22 cellular contexts compared by ENCODE assay signal in the genomic region with DNA sequence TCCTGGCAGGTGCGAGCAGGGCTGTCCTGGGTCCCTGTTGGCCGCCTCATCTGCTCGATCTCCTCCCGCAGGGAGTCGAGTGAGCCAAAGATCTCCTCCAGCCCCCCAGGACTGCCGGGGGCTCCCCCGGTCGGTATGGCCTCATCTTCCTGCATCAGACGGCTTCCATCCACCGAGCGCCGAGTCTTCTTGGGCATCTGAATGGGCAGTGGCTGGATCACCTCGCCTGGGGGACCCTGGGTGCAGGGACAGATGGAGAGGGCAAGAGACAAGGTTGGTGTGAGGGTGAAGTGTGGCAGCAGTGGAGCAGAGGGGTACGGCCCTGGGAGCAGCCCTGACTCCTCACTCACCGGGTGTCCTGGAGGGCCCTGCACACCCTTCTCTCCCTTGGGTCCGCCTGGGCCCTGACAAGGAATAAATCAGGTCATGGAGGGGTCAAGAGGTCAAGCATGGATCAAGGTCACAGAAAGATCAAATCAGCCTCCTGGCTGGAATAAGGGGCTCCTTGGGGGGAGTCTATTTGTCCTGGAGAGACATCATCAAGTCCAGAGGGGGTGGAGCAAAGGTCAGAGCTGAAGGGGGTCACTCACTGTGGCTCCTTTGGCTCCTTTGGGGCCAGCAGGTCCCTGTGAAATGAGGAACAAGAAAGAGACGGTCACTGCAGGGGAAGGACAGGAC.
"Had no signal": no experiment of that assay in that cellular context is flagged by ENCODE, and none has a peak within 500 bp of the region (broad histone marks: within the 10 kb centered on the region; RNA-seq: fewer than 3 reads in every experiment).

No MANE protein-coding gene starts in this region.

- DNase-seq: activated CD4-positive, alpha-beta T cell treated with anti-CD3 and anti-CD28 coated beads for 48 hours; activated CD8-positive, alpha-beta memory T cell treated with anti-CD3 and anti-CD28 coated beads, Interleukin-2, amount 50 U/mL, for 4 hours; activated CD8-positive, alpha-beta T cell treated with anti-CD3 and anti-CD28 coated beads, Interleukin-2, amount 10 ng/mL, durations not matched to agents 7 days and 5 days; activated gamma-delta T cell treated with Interleukin-2 at 50 U/mL for 16 hours; activated naive CD8-positive, alpha-beta T cell treated with anti-CD3 and anti-CD28 coated beads for 36 hours; activated T-cell treated with anti-CD3 and anti-CD28 coated beads, Interleukin-2, amount 50 U/mL, for 72 hours; amygdala; body of pancreas; central memory CD4-positive, alpha-beta T cell; colonic mucosa; effector CD4-positive, alpha-beta T cell; foreskin fibroblast; glutamatergic neuron; hypothalamus; left ventricle myocardium inferior; sigmoid colon; stomach; T-helper 2 cell; testis had no signal

- H3K9me3 ChIP-seq: body of pancreas, colonic mucosa, left ventricle myocardium inferior, sigmoid colon, spleen, stomach, testis, upper lobe of left lung had no signal

- H3K4me3 ChIP-seq: body of pancreas, colonic mucosa, left ventricle myocardium inferior, sigmoid colon, spleen, stomach, testis, upper lobe of left lung had no signal

- H3K36me3 ChIP-seq: colonic mucosa, left ventricle myocardium inferior, sigmoid colon, spleen, stomach, upper lobe of left lung had no signal

- H3K27me3 ChIP-seq: body of pancreas, colonic mucosa, sigmoid colon, spleen, testis, upper lobe of left lung had no signal

- H3K27ac ChIP-seq: body of pancreas, colonic mucosa, left ventricle myocardium inferior, sigmoid colon, spleen, stomach, testis, upper lobe of left lung had no signal

- ATAC-seq: activated CD8-positive, alpha-beta T cell treated with anti-CD3 and anti-CD28 coated beads, Interleukin-2, amount 10 ng/mL, durations not matched to agents 7 days and 5 days; activated T-cell treated with anti-CD3 and anti-CD28 coated beads, Interleukin-2, amount 50 U/mL, for 72 hours; body of pancreas; WTC11 had no signal

- H3K4me1 ChIP-seq: colonic mucosa had no signal
